13 cellular contexts compared by ENCODE assay signal in genomic region chr2:230601510-230601909, GRCh38.
A peak's percentile ranks its signal among the peaks of the same experiment; 100 is the strongest.
DNase-seq lines count a peak whose midpoint lies in the region; ATAC-seq, FAIRE-seq and TF ChIP-seq lines count a peak whose summit lies in the region.
"Had no signal": no experiment of that assay in that cellular context is flagged by ENCODE, and none has a peak within 500 bp of the region (broad histone marks: within the 10 kb centered on the region; RNA-seq: fewer than 3 reads in every experiment).

No MANE protein-coding gene starts in this region.

- peaks cover 0 to 2% of the 10 kb centered on the region in 2 donors for H3K9me3 Mint-ChIP-seq in effector memory CD8-positive, alpha-beta T cell

- no peaks in the 10 kb centered on the region for H3K27me3 Mint-ChIP-seq in effector memory CD8-positive, alpha-beta T cell

- FAIRE-seq in GM18507 (lab: Jason Lieb, UNC), result peak; percentile 91
- FAIRE-seq in D721Med (lab: Jason Lieb, UNC), result no peak
- FAIRE-seq: TTC549 had no signal

- H3K27me3 ChIP-seq in dorsolateral prefrontal cortex, result no peaks in the 10 kb centered on the region
- H3K27me3 ChIP-seq: body of pancreas, foreskin keratinocyte had no signal

- no peaks in the 10 kb centered on the region for H3K36me3 Mint-ChIP-seq in effector memory CD8-positive, alpha-beta T cell (ENCODE audit: insufficient read depth)

- TF ChIP-seq CTCF in D721Med (IDR thresholded peaks at IDR 0.05; ENCODE audit: insufficient read depth, missing control alignments) (no peak), dorsolateral prefrontal cortex (IDR thresholded peaks at IDR 0.05 in 54 of 56, conservative IDR thresholded peaks at IDR 0.05 in 2 of 56; ENCODE audit: low read depth in 1 of 56, partially characterized antibody in 56 of 56) (no peak)

- peak overlapping the region; percentile 50 to 68 for H3K4me3 Mint-ChIP-seq in effector memory CD8-positive, alpha-beta T cell

- intact Hi-C loops in dorsolateral prefrontal cortex (cut with DNase I), result no loop called here

- peaks cover 34 to 54% of the 10 kb centered on the region in 2 donors for H3K4me1 Mint-ChIP-seq in effector memory CD8-positive, alpha-beta T cell (ENCODE audit: low read depth in 2 of 2)

- no peak overlapping the region for H3K4me3 ChIP-seq in dorsolateral prefrontal cortex
- H3K4me3 ChIP-seq: body of pancreas had no signal

- H3K27ac ChIP-seq in dorsolateral prefrontal cortex, result no peak overlapping the region
- H3K27ac ChIP-seq: body of pancreas, foreskin keratinocyte had no signal

- DNase-seq in GM18507 (ENCODE audit: extremely low spot score, insufficient read length, low read depth) (no peak), NCI-H524 (lab: John Stamatoyannopoulos, UW) (no peak), D721Med (ENCODE audit: insufficient read length, low spot score) (no peak), dorsolateral prefrontal cortex (no peak)
- no peak for DNase-seq in effector memory CD8-positive, alpha-beta T cell
- no peak for DNase-seq in activated effector memory CD4-positive, alpha-beta T cell treated with Interleukin-2 at 50 U/mL for 16 hours
- DNase-seq: body of pancreas, foreskin keratinocyte, GDM1, NCI-H69 had no signal

- peak overlapping the region; percentile 76 to 90 for H3K27ac Mint-ChIP-seq in effector memory CD8-positive, alpha-beta T cell

- ATAC-seq in GM21423 (IDR thresholded peaks at IDR 0.05; ENCODE audit: unreplicated experiment) (peak; percentile 40), HG03175 (IDR thresholded peaks at IDR 0.05; ENCODE audit: unreplicated experiment) (peak; percentile 46)
- no peak for ATAC-seq in effector memory CD8-positive, alpha-beta T cell (replicated peaks)
- ATAC-seq: body of pancreas, foreskin keratinocyte had no signal
